In the genomic region with DNA sequence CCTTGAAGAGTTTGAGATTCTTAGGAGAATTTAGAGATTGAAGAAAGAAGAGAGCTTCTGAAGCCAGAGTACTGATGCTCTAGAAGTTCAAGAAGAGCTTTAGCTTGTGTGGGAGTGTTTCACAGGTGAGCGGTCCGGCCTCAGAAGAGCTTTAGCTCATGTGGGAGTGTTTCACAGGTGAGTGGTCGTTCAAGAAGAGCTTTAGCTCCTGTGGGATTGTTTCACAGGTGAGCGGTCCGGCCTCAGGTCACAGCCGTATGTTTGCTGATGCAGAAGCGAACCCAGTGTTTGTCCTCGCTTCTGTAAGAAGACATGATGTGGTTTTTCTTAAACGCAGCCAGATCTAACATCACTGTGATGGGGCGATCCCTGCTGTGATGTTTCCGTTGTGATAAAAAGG, we compare ENCODE assay signal across 23 cellular contexts.
"Had no signal": no experiment of that assay in that cellular context is flagged by ENCODE, and none has a peak within 500 bp of the region (broad histone marks: within the 10 kb centered on the region; RNA-seq: fewer than 3 reads in every experiment).

No MANE protein-coding gene starts in this region.

- H3K9me3 Mint-ChIP-seq: activated CD8-positive, alpha-beta T cell treated with anti-CD3 and anti-CD28 coated beads for 36 hours; activated naive CD8-positive, alpha-beta T cell treated with anti-CD3 and anti-CD28 coated beads, Interleukin-2, amount 10 ng/mL, durations not matched to agents 7 days and 5 days; activated T-cell treated with anti-CD3 and anti-CD28 coated beads, Interleukin-2, amount 50 U/mL, for 72 hours; activated T-helper 2 cell treated with anti-CD3 and anti-CD28 coated beads, Interferon-gamma antibody, Interleukin-2, Interleukin-4, amounts not matched to agents 10 μg/mL and 5 μg/mL and 100 μg/mL, durations not matched to agents 14 hours and 24 hours and 36 hours; T-helper 1 cell treated with Interleukin-12 subunit alpha and Interleukin-12 subunit beta and Interleukin-4 antibody, amounts not matched to agents 30 μg/mL and 1 μg/mL, for 36 hours had no signal

- H3K27ac Mint-ChIP-seq: activated naive CD8-positive, alpha-beta T cell treated with anti-CD3 and anti-CD28 coated beads, Interleukin-2, amount 10 ng/mL, durations not matched to agents 7 days and 5 days; activated T-cell treated with anti-CD3 and anti-CD28 coated beads, Interleukin-2, amount 50 U/mL, for 72 hours; activated T-helper 2 cell treated with anti-CD3 and anti-CD28 coated beads, Interferon-gamma antibody, Interleukin-2, Interleukin-4, amounts not matched to agents 10 μg/mL and 5 μg/mL and 100 μg/mL, durations not matched to agents 14 hours and 24 hours and 36 hours had no signal

- H3K4me1 Mint-ChIP-seq: activated naive CD8-positive, alpha-beta T cell treated with anti-CD3 and anti-CD28 coated beads, Interleukin-2, amount 10 ng/mL, durations not matched to agents 7 days and 5 days had no signal

- H3K27ac ChIP-seq: ascending aorta, body of pancreas, SK-N-MC had no signal

- H3K9me3 ChIP-seq: ascending aorta, body of pancreas, MG63 had no signal

- H3K27me3 Mint-ChIP-seq: activated CD8-positive, alpha-beta T cell treated with anti-CD3 and anti-CD28 coated beads for 36 hours; activated naive CD8-positive, alpha-beta T cell treated with anti-CD3 and anti-CD28 coated beads, Interleukin-2, amount 10 ng/mL, durations not matched to agents 7 days and 5 days had no signal

- DNase-seq: activated CD4-positive, alpha-beta T cell treated with anti-CD3 and anti-CD28 coated beads for 4 hours; activated CD8-positive, alpha-beta memory T cell treated with anti-CD3 and anti-CD28 coated beads, Interleukin-2, amount 50 U/mL, for 4 hours; activated CD8-positive, alpha-beta T cell treated with anti-CD3 and anti-CD28 coated beads for 36 hours; activated naive CD4-positive, alpha-beta T cell treated with anti-CD3 and anti-CD28 coated beads, Interleukin-2, amount 50 U/mL, for 16 hours; activated naive CD8-positive, alpha-beta T cell treated with anti-CD3 and anti-CD28 coated beads, Interleukin-2, amount 10 ng/mL, durations not matched to agents 7 days and 5 days; activated T-cell treated with anti-CD3 and anti-CD28 coated beads, Interleukin-2, amount 50 U/mL, for 72 hours; body of pancreas; central memory CD4-positive, alpha-beta T cell; MG63; MV-4-11; NCI-H1417 treated with DMSO at 0.1 percent for 48 hours; NCI-H187; NCI-H2081 treated with DMSO at 0.1 percent for 48 hours; NCI-H2171 treated with DMSO at 0.1 percent for 48 hours; NCI-H226; NCI-H526 treated with DMSO at 0.1 percent for 48 hours; NCI-H82; SW 1271 had no signal

- H3K4me3 Mint-ChIP-seq: activated CD8-positive, alpha-beta T cell treated with anti-CD3 and anti-CD28 coated beads for 36 hours; activated naive CD8-positive, alpha-beta T cell treated with anti-CD3 and anti-CD28 coated beads, Interleukin-2, amount 10 ng/mL, durations not matched to agents 7 days and 5 days; activated T-cell treated with anti-CD3 and anti-CD28 coated beads, Interleukin-2, amount 50 U/mL, for 72 hours; T-helper 1 cell treated with Interleukin-12 subunit alpha and Interleukin-12 subunit beta and Interleukin-4 antibody, amounts not matched to agents 30 μg/mL and 1 μg/mL, for 36 hours had no signal

- H3K4me1 ChIP-seq: ascending aorta, body of pancreas had no signal

- ATAC-seq: activated CD4-positive, CD25-positive, alpha-beta regulatory T cell treated with anti-CD3 and anti-CD28 coated beads, Interleukin-2, amount 50 U/mL, for 24 hours; activated CD8-positive, alpha-beta T cell treated with anti-CD3 and anti-CD28 coated beads for 36 hours; activated T-cell treated with anti-CD3 and anti-CD28 coated beads, Interleukin-2, amount 50 U/mL, for 72 hours; body of pancreas had no signal

- H3K4me3 ChIP-seq: ascending aorta, body of pancreas, MG63, SK-N-MC had no signal

- H3K27me3 ChIP-seq: ascending aorta, body of pancreas, MG63 had no signal
